In genomic region chr4:125750399-125750798, GRCh38 we compare ENCODE assay signal across 17 cellular contexts.
A peak's percentile ranks its signal among the peaks of the same experiment; 100 is the strongest.
DNase-seq lines count a peak whose midpoint lies in the region; ATAC-seq, FAIRE-seq and TF ChIP-seq lines count a peak whose summit lies in the region.
"Had no signal": no experiment of that assay in that cellular context is flagged by ENCODE, and none has a peak within 500 bp of the region (broad histone marks: within the 10 kb centered on the region; RNA-seq: fewer than 3 reads in every experiment).

No MANE protein-coding gene starts in this region.

- POLR2A ChIA-PET in SK-N-SH (lab: Yijun Ruan, JAX), result no interaction called here

- no peak for FAIRE-seq in HTR-8/SVneo (lab: Jason Lieb, UNC)
- FAIRE-seq: GM12892 had no signal

- H3K4ac ChIP-seq in neuronal stem cell (ENCODE audit: low read length), result no peak overlapping the region

- intact Hi-C loops in mucosa of descending colon (cut with DNase I, micrococcal nuclease), result no loop called here

- H3K27me3 ChIP-seq in SK-N-SH (ENCODE audit: insufficient read depth) (no peaks in the 10 kb centered on the region), neuronal stem cell (ENCODE audit: control insufficient read depth in 3 of 3, insufficient read depth in 3 of 3, low read depth in 1 of 3, low read length in 3 of 3) (no peaks in the 10 kb centered on the region)

- no peak overlapping the region for H3K14ac ChIP-seq in neuronal stem cell (ENCODE audit: low read length)

- no peaks in the 10 kb centered on the region for H4K20me1 ChIP-seq in SK-N-SH (ENCODE audit: insufficient read depth)

- peaks cover 3% of the 10 kb centered on the region for H3F3A ChIP-seq in SK-N-SH (replicated peaks; ENCODE audit: insufficient read depth)

- no peaks in the 10 kb centered on the region for H3K79me1 ChIP-seq in neuronal stem cell (ENCODE audit: low read depth, low read length)

- no peak overlapping the region for H2BK120ac ChIP-seq in neuronal stem cell (ENCODE audit: low read depth, low read length)

- H4K8ac ChIP-seq in neuronal stem cell (ENCODE audit: low read depth, low read length), result no peak overlapping the region

- no peak overlapping the region for H2AK5ac ChIP-seq in neuronal stem cell (ENCODE audit: low read depth, low read length)

- H3K23ac ChIP-seq in neuronal stem cell (ENCODE audit: low read depth, low read length, poor library complexity), result no peak overlapping the region

- no peak overlapping the region for H2BK5ac ChIP-seq in neuronal stem cell (ENCODE audit: low read length)

- H3K9me3 ChIP-seq in SK-N-SH (no peaks in the 10 kb centered on the region), neuronal stem cell (replicated peaks in 1 of 2; ENCODE audit: control insufficient read depth in 2 of 2, insufficient read depth in 1 of 2, low read depth in 1 of 2, low read length in 2 of 2) (no peaks in the 10 kb centered on the region), mucosa of descending colon (no peaks in the 10 kb centered on the region)

- no peak overlapping the region for H3K18ac ChIP-seq in neuronal stem cell (ENCODE audit: low read length)

- no peak overlapping the region for H3K27ac Mint-ChIP-seq in stimulated activated memory B cell treated with anti-CD40 and anti-IgM and Interleukin-4, amounts not matched to agents 10 μg/mL and 1 μg/mL and 100 μg/mL, for 72 hours

- TF ChIP-seq CTCF in SK-N-SH (IDR thresholded peaks at IDR 0.05), result no peak
- TF ChIP-seq CTCF in epithelial cell of esophagus (IDR thresholded peaks at IDR 0.05; ENCODE audit: insufficient read depth, low read depth, low read length, missing control alignments), result no peak
- TF ChIP-seq CTCF in mucosa of descending colon (IDR thresholded peaks at IDR 0.05), result no peak

- no peak for TF ChIP-seq RAD21 in SK-N-SH (IDR thresholded peaks at IDR 0.05; ENCODE audit: low read length)

- CTCF ChIA-PET in SK-N-SH (lab: Yijun Ruan, JAX), result interaction anchor here (1.8 to 1.9 kb wide), 2 partner anchors 10 to 434 kb away, joined by 4 to 10 read pairs; no protein-coding TSS in a partner anchor

- no peaks in the 10 kb centered on the region for H3K9me2 ChIP-seq in SK-N-SH

- WGBS in SK-N-SH (ENCODE audit: low lambda C conversion rate), result 88% methylated on average over 1 of the region's 1 CpG
- no CpG with 5 or more reads among the region's 1 CpG for WGBS in neuronal stem cell (ENCODE audit: extremely low coverage in 2 of 2, insufficient read length in 2 of 2, insufficient replicate concordance in 1 of 2), 2 donors

- no peak overlapping the region for H3K9ac ChIP-seq in SK-N-SH
- H3K9ac ChIP-seq in neuronal stem cell (ENCODE audit: low read depth, low read length, poor library complexity), result no peak overlapping the region

- H3K27ac ChIP-seq in SK-N-SH (ENCODE audit: low read depth in 2 of 2, low read length in 1 of 2), result no peak overlapping the region
- H3K27ac ChIP-seq in neuronal stem cell (replicated peaks; ENCODE audit: low read length), result no peak overlapping the region
- H3K27ac ChIP-seq: C4-2B, RWPE1 had no signal

- no peak for TF ChIP-seq EP300 in SK-N-SH (IDR thresholded peaks at IDR 0.05; ENCODE audit: borderline replicate concordance in 1 of 2, low read depth in 1 of 2, low read length in 1 of 2)

- no peaks in the 10 kb centered on the region for H3K27me3 Mint-ChIP-seq in stimulated activated memory B cell treated with anti-CD40 and anti-IgM and Interleukin-4, amounts not matched to agents 10 μg/mL and 1 μg/mL and 100 μg/mL, for 72 hours

- no peak overlapping the region for H2BK12ac ChIP-seq in neuronal stem cell (ENCODE audit: low read length)

- no peaks in the 10 kb centered on the region for H3K79me2 ChIP-seq in SK-N-SH (ENCODE audit: insufficient read depth)

- no peaks in the 10 kb centered on the region for H3K36me3 Mint-ChIP-seq in stimulated activated memory B cell treated with anti-CD40 and anti-IgM and Interleukin-4, amounts not matched to agents 10 μg/mL and 1 μg/mL and 100 μg/mL, for 72 hours

- DNase-seq in SK-N-SH (no peak), LHCN-M2 (ENCODE audit: low read depth) (peak; percentile 76), epithelial cell of esophagus (ENCODE audit: low read depth) (peak; percentile 51), neuronal stem cell (ENCODE audit: low spot score) (no peak), mucosa of descending colon (no peak), HTR-8/SVneo (ENCODE audit: insufficient read length, low spot score) (no peak)
- DNase-seq: GF-D8, MM.1S, NCI-H1105, NCI-H2171 treated with DMSO at 0.1 percent for 48 hours, NCI-H748 treated with DMSO at 0.1 percent for 48 hours, OCI-M1 had no signal

- H3K4me1 Mint-ChIP-seq in stimulated activated memory B cell treated with anti-CD40 and anti-IgM and Interleukin-4, amounts not matched to agents 10 μg/mL and 1 μg/mL and 100 μg/mL, for 72 hours, result no peaks in the 10 kb centered on the region

- H2BK15ac ChIP-seq in neuronal stem cell (ENCODE audit: low read length), result no peak overlapping the region

- ATAC-seq in SK-N-SH treated with all-trans-retinoic acid at 6 μM for 48 hours (peak; percentile 49; the same call in 1 of the 3 replicates), mucosa of descending colon (no peak)
- no peak for ATAC-seq in stimulated activated memory B cell treated with anti-CD40 and anti-IgM and Interleukin-4, amounts not matched to agents 10 μg/mL and 1 μg/mL and 100 μg/mL, for 72 hours

- peaks cover 9% of the 10 kb centered on the region for H3K9me3 Mint-ChIP-seq in stimulated activated memory B cell treated with anti-CD40 and anti-IgM and Interleukin-4, amounts not matched to agents 10 μg/mL and 1 μg/mL and 100 μg/mL, for 72 hours

- H3K4me2 ChIP-seq in SK-N-SH, result no peak overlapping the region
- H3K4me2 ChIP-seq in neuronal stem cell (ENCODE audit: insufficient read depth, low read length, poor library complexity, severe bottlenecking), result no peak overlapping the region

- H2AFZ ChIP-seq in SK-N-SH (ENCODE audit: low read depth), result no peak overlapping the region
- peak overlapping the region; percentile 80 for H2AFZ ChIP-seq in neuronal stem cell (ENCODE audit: low read length)

- H3K4me1 ChIP-seq in SK-N-SH (ENCODE audit: control insufficient read depth in 1 of 2, insufficient read depth in 2 of 2, low read depth in 1 of 2, low read length in 1 of 2) (no peaks in the 10 kb centered on the region), neuronal stem cell (ENCODE audit: control insufficient read depth in 2 of 2, insufficient read depth in 1 of 2, low read depth in 1 of 2, low read length in 2 of 2) (peaks cover 1 to 6% of the 10 kb centered on the region in 2 donors), mucosa of descending colon (ENCODE audit: low read depth) (no peaks in the 10 kb centered on the region)

- H3K4me3 Mint-ChIP-seq in stimulated activated memory B cell treated with anti-CD40 and anti-IgM and Interleukin-4, amounts not matched to agents 10 μg/mL and 1 μg/mL and 100 μg/mL, for 72 hours, result no peak overlapping the region

- H4K91ac ChIP-seq in neuronal stem cell (ENCODE audit: low read depth, low read length, poor library complexity), result no peak overlapping the region

- H3K36me3 ChIP-seq in SK-N-SH (replicated peaks in 1 of 2; ENCODE audit: control insufficient read depth in 1 of 2, insufficient read depth in 2 of 2, low read length in 1 of 2) (peaks cover 0 to 3% of the 10 kb centered on the region in 2 experiments), neuronal stem cell (replicated peaks in 1 of 2; ENCODE audit: control insufficient read depth in 2 of 2, insufficient read depth in 2 of 2, low read length in 2 of 2) (no peaks in the 10 kb centered on the region), mucosa of descending colon (ENCODE audit: low read depth) (no peaks in the 10 kb centered on the region)

- H3K4me3 ChIP-seq in SK-N-SH (ENCODE audit: low read depth in 2 of 2, low read length in 1 of 2) (no peak overlapping the region), epithelial cell of esophagus (ENCODE audit: low read length) (no peak overlapping the region), neuronal stem cell (ENCODE audit: low read length in 2 of 2) (no peak overlapping the region), mucosa of descending colon (no peak overlapping the region)

TF ChIP-seq in SK-N-SH treated with all-trans-retinoic acid at 6 μM for 48 hours, 23 proteins besides CTCF, POLR2A, EP300 and RAD21 (continues in another document):
- TF ChIP-seq TCF4 (CRISPR knock-in tag; IDR thresholded peaks at IDR 0.05; ENCODE audit: borderline replicate concordance) (no peak), ARNTL (CRISPR knock-in tag; IDR thresholded peaks at IDR 0.05; ENCODE audit: borderline replicate concordance, low read depth) (no peak)

TF ChIP-seq in SK-N-SH, 30 proteins besides CTCF, POLR2A, EP300 and RAD21 (continues in another document):
- TF ChIP-seq GABPA (IDR thresholded peaks at IDR 0.05; ENCODE audit: low read depth) (no peak), TEAD4 (IDR thresholded peaks at IDR 0.05; ENCODE audit: borderline replicate concordance, insufficient read depth) (no peak), POLR2AphosphoS5 (IDR thresholded peaks at IDR 0.05; ENCODE audit: low read depth, low read length) (no peak), RCOR1 (IDR thresholded peaks at IDR 0.05; ENCODE audit: low read length) (no peak), RFX5 (IDR thresholded peaks at IDR 0.05; ENCODE audit: low read length) (no peak), MXI1 (IDR thresholded peaks at IDR 0.05; ENCODE audit: low read depth, low read length) (no peak), YY1 (IDR thresholded peaks at IDR 0.05; ENCODE audit: low read depth) (no peak), CHD2 (IDR thresholded peaks at IDR 0.05; ENCODE audit: low read length, partially characterized antibody) (no peak), FOSL2 (IDR thresholded peaks at IDR 0.05; ENCODE audit: borderline replicate concordance, low read depth) (no peak), JUND (IDR thresholded peaks at IDR 0.05) (no peak), MAX (IDR thresholded peaks at IDR 0.05; ENCODE audit: low read depth) (no peak)
- TF ChIP-seq, protein P1, sequence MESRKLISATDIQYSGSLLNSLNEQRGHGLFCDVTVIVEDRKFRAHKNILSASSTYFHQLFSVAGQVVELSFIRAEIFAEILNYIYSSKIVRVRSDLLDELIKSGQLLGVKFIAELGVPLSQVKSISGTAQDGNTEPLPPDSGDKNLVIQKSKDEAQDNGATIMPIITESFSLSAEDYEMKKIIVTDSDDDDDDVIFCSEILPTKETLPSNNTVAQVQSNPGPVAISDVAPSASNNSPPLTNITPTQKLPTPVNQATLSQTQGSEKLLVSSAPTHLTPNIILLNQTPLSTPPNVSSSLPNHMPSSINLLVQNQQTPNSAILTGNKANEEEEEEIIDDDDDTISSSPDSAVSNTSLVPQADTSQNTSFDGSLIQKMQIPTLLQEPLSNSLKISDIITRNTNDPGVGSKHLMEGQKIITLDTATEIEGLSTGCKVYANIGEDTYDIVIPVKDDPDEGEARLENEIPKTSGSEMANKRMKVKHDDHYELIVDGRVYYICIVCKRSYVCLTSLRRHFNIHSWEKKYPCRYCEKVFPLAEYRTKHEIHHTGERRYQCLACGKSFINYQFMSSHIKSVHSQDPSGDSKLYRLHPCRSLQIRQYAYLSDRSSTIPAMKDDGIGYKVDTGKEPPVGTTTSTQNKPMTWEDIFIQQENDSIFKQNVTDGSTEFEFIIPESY (IDR thresholded peaks at IDR 0.05; ENCODE audit: borderline replicate concordance, low read depth), result no peak

Comparison
In these comparisons a context has a peak if more than half of its experiments do, and no peak if none do; other contexts are left out.
1. DNase-seq: peak in LHCN-M2 (single experiment) and epithelial cell of esophagus (single experiment); none in SK-N-SH (single experiment), neuronal stem cell (single experiment), mucosa of descending colon (0 of 3) and HTR-8/SVneo (single experiment).